9 cellular contexts compared by ENCODE assay signal in genomic region chr5:180353963-180354574, GRCh38. TPM values are rescaled to one million over a fixed set of nuclear protein-coding genes. Genes with fewer than 3 reads are reported as not detected.
DNase-seq lines count a peak whose midpoint lies in the region; ATAC-seq, FAIRE-seq and TF ChIP-seq lines count a peak whose summit lies in the region.
"Had no signal": no experiment of that assay in that cellular context is flagged by ENCODE, and none has a peak within 500 bp of the region (broad histone marks: within the 10 kb centered on the region; RNA-seq: fewer than 3 reads in every experiment).

No MANE protein-coding gene starts in this region.

- H3K27me3 Mint-ChIP-seq in CD8-positive, alpha-beta memory T cell: peaks cover 41 to 43% of the 10 kb centered on the region in 2 donors

- 5% methylated on average over 42 of the region's 42 CpGs for WGBS in prostate gland
- 6 to 9% (median 6%) methylated on average over 32 to 42 of the region's 42 CpGs for WGBS in small intestine, 3 donors

- no peaks in the 10 kb centered on the region for H3K9me3 ChIP-seq in CD8-positive, alpha-beta memory T cell (ENCODE audit: low read length)
- H3K9me3 ChIP-seq in prostate gland (no peaks in the 10 kb centered on the region), small intestine (ENCODE audit: control insufficient read depth, low read depth) (no peaks in the 10 kb centered on the region)

- TF ChIP-seq CTCF in VCaP (conservative IDR thresholded peaks at IDR 0.05): no peak
- no peak for TF ChIP-seq CTCF in fibroblast of villous mesenchyme (IDR thresholded peaks at IDR 0.05; ENCODE audit: insufficient read depth, low read depth, low read length)
- TF ChIP-seq CTCF in prostate gland (IDR thresholded peaks at IDR 0.05): no peak

- FAIRE-seq in small intestine (lab: Jason Lieb, UNC): no peak
- FAIRE-seq: TTC549 had no signal

- ATAC-seq in HG03469 (IDR thresholded peaks at IDR 0.05; ENCODE audit: unreplicated experiment) (no peak), HG03196 (IDR thresholded peaks at IDR 0.05; ENCODE audit: unreplicated experiment) (no peak)

- peaks cover 26% of the 10 kb centered on the region for H3K27me3 ChIP-seq in CD8-positive, alpha-beta memory T cell (ENCODE audit: insufficient read depth, low read length, poor library complexity, severe bottlenecking)
- no peaks in the 10 kb centered on the region for H3K27me3 ChIP-seq in prostate gland (replicated peaks; ENCODE audit: insufficient read depth)
- H3K27me3 ChIP-seq in small intestine (ENCODE audit: control insufficient read depth in 2 of 2, insufficient read depth in 2 of 2, low read length in 2 of 2): peaks cover 2 to 6% of the 10 kb centered on the region in 2 donors

- H3K27ac ChIP-seq in CD8-positive, alpha-beta memory T cell (ENCODE audit: low read depth, low read length): no peak overlapping the region
- H3K27ac ChIP-seq in VCaP (peak overlapping the region; percentile 34; the same call in 1 of the 2 replicates), prostate gland (peak overlapping the region in 1 of 2 donors; percentile 33), small intestine (ENCODE audit: low read depth in 1 of 2, low read length in 1 of 2) (no peak overlapping the region)

- H3K36me3 ChIP-seq in CD8-positive, alpha-beta memory T cell (ENCODE audit: insufficient read depth, low read length): no peaks in the 10 kb centered on the region
- H3K36me3 ChIP-seq in prostate gland: no peaks in the 10 kb centered on the region
- no peaks in the 10 kb centered on the region for H3K36me3 ChIP-seq in small intestine (ENCODE audit: control insufficient read depth in 2 of 2, insufficient read depth in 2 of 2, low read length in 2 of 2)

- POLR2A ChIA-PET in CD8-positive, alpha-beta memory T cell (lab: Charles Lee): no interaction called here

- no peaks in the 10 kb centered on the region for H3K9me3 Mint-ChIP-seq in CD8-positive, alpha-beta memory T cell

- H3K4me3 ChIP-seq in CD8-positive, alpha-beta memory T cell (ENCODE audit: low read length): peak overlapping the region; percentile 70
- peak overlapping the region; percentile 76 for H3K4me3 ChIP-seq in fibroblast of villous mesenchyme (ENCODE audit: low read depth, low read length)
- H3K4me3 ChIP-seq in prostate gland: peak overlapping the region; percentile 42 to 54
- H3K4me3 ChIP-seq in small intestine (ENCODE audit: low read depth in 1 of 2, low read length in 2 of 2): peak overlapping the region in 1 of 2 donors; percentile 60

- peaks cover 7 to 14% (median 10%) of the 10 kb centered on the region in 3 donors for H3K4me1 Mint-ChIP-seq in CD8-positive, alpha-beta memory T cell

- peaks cover 0 to 2% (median 0%) of the 10 kb centered on the region in 3 donors for H3K36me3 Mint-ChIP-seq in CD8-positive, alpha-beta memory T cell

- intact Hi-C loops in prostate gland (cut with DNase I): loop anchor here (2.0 kb wide), 1 partner anchor 59 kb away; no protein-coding TSS in a partner anchor

- DNase-seq in CD8-positive, alpha-beta memory T cell: no peak
- DNase-seq in fibroblast of villous mesenchyme (ENCODE audit: low read depth) (peak; percentile 16), prostate gland (ENCODE audit: low spot score) (no peak), NCI-H1092 treated with DMSO at 0.1 percent for 48 hours (lab: John Stamatoyannopoulos, UW) (no peak), small intestine (no peak)

- H3K4me3 Mint-ChIP-seq in CD8-positive, alpha-beta memory T cell: peak overlapping the region; percentile 66 to 87 (median 78)

- peak overlapping the region in 4 of 8 donors; percentile 36 to 70 (median 42) for H3K27ac Mint-ChIP-seq in CD8-positive, alpha-beta memory T cell

- CTCF ChIA-PET in CD8-positive, alpha-beta memory T cell (lab: Charles Lee): interaction anchor here (1.0 kb wide), 1 partner anchor 117 kb away, joined by 3 read pairs; no protein-coding TSS in a partner anchor

- H3K4me1 ChIP-seq in CD8-positive, alpha-beta memory T cell (ENCODE audit: insufficient read depth, low read length): peaks cover 7% of the 10 kb centered on the region
- H3K4me1 ChIP-seq in prostate gland (replicated peaks) (no peaks in the 10 kb centered on the region), small intestine (ENCODE audit: control insufficient read depth in 2 of 2, insufficient read depth in 1 of 2, low read depth in 1 of 2, low read length in 1 of 2) (no peaks in the 10 kb centered on the region)

- TF ChIP-seq POLR2A in prostate gland (IDR thresholded peaks at IDR 0.05): no peak

RNA-seq across cellular contexts. Expression of gene GFPT2, which starts 0.9 kb away (rescaled TPM):
- total RNA-seq in CD8-positive, alpha-beta memory T cell: 1 to 10 TPM; 1.7 to 1.9 TPM
- polyA plus RNA-seq in CD8-positive, alpha-beta memory T cell: 0.41 TPM
- total RNA-seq in fibroblast of villous mesenchyme (25.4 and 28.9 TPM in 2 replicates), prostate gland (10 to 100 TPM in 1 of 2 donors, 1 to 10 TPM in 1; 3.2 to 14.0 TPM)
- polyA plus RNA-seq in small intestine: 1 to 10 TPM in 2 of 3 donors, under 1 TPM in 1; 0.54 to 4.5 (median 1.1) TPM
